25 cellular contexts compared by ENCODE assay signal in the genomic region with DNA sequence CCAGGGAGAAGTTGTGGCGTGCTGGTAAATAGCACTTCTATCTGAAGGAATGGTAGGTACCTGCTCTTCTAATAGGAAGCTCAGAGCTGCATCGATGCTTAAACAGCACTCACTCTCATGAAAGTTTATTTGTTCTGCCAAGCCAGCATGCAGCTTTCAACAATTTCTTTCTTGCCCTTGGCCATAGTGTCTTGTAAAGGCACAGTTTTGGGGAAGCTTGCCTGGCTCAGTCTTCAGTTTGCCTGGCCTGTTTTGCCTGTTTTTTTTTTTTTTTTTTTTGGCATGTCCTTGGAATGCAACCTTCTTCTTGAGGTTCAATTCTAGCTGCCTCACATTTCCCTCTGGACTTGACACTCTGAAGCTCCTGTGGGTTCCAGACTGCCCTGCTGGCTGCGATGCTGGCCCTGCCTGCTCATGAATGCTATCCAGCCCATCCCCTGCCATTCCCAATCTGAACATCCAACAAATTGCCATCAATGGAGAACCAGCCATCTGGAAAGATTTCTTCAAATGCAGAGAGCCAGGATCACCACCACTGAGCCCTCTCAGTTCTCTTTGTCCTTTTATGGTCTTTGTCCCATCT.
"Had no signal": no experiment of that assay in that cellular context is flagged by ENCODE, and none has a peak within 500 bp of the region (broad histone marks: within the 10 kb centered on the region; RNA-seq: fewer than 3 reads in every experiment).

No MANE protein-coding gene starts in this region.

- H3K27ac Mint-ChIP-seq: activated CD4-positive, alpha-beta T cell treated with anti-CD3 and anti-CD28 coated beads for 36 hours; activated CD8-positive, alpha-beta memory T cell treated with anti-CD3 and anti-CD28 coated beads, Interleukin-2, amount 10 ng/mL, durations not matched to agents 7 days and 5 days; activated CD8-positive, alpha-beta T cell treated with anti-CD3 and anti-CD28 coated beads, Interleukin-2, amount 10 ng/mL, durations not matched to agents 7 days and 5 days; activated naive CD4-positive, alpha-beta T cell treated with anti-CD3 and anti-CD28 coated beads, Interleukin-2, amount 50 U/mL, for 24 hours; activated naive CD8-positive, alpha-beta T cell treated with anti-CD3 and anti-CD28 coated beads, Interleukin-2, amount 50 U/mL, for 24 hours; activated T-helper 2 cell treated with anti-CD3 and anti-CD28 coated beads, Interferon-gamma antibody, Interleukin-2, Interleukin-4, amounts not matched to agents 10 μg/mL and 5 μg/mL and 100 μg/mL, durations not matched to agents 14 hours and 24 hours and 36 hours; dendritic cell treated with granulocyte-macrophage colony-stimulating factor and Interleukin-4, amounts not matched to agents 40 ng/mL and 50 ng/mL, for 4 days; stimulated activated naive CD8-positive, alpha-beta T cell treated with anti-CD3 and anti-CD28 coated beads, Interleukin-15, Interleukin-2, amounts not matched to agents 100 ng/mL and 50 ng/mL, for 24 hours; T-helper 2 cell treated with Interferon-gamma antibody and Interleukin-4, amounts not matched to agents 5 μg/mL and 100 μg/mL, for 36 hours; type B pancreatic cell had no signal

- H3K27me3 ChIP-seq: breast epithelium, gastroesophageal sphincter, uterus had no signal

- H3K36me3 Mint-ChIP-seq: type B pancreatic cell had no signal

- H3K4me1 ChIP-seq: breast epithelium, gastroesophageal sphincter, left ventricle myocardium inferior, uterus had no signal

- DNase-seq: activated CD4-positive, alpha-beta T cell treated with anti-CD3 and anti-CD28 coated beads for 36 hours; activated CD4-positive, CD25-positive, alpha-beta regulatory T cell; activated CD8-positive, alpha-beta memory T cell treated with anti-CD3 and anti-CD28 coated beads, Interleukin-2, amount 10 ng/mL, durations not matched to agents 7 days and 5 days; activated CD8-positive, alpha-beta T cell treated with anti-CD3 and anti-CD28 coated beads, Interleukin-2, amount 10 ng/mL, durations not matched to agents 7 days and 5 days; activated naive CD8-positive, alpha-beta T cell treated with anti-CD3 and anti-CD28 coated beads, Interleukin-2, amount 50 U/mL, for 24 hours; activated T-cell treated with anti-CD3 and anti-CD28 coated beads, Interleukin-2, amount 50 U/mL, for 48 hours; central memory CD4-positive, alpha-beta T cell; hippocampal formation; left ventricle myocardium inferior; mucosa of descending colon; right cardiac atrium; stimulated activated CD4-positive, alpha-beta T cell treated with anti-CD3 and anti-CD28 coated beads, Interleukin-2, amount 100 ng/mL, for 48 hours; T-helper 1 cell; uterus had no signal

- H3K4me3 ChIP-seq: breast epithelium, gastroesophageal sphincter, left ventricle myocardium inferior, lung, mucosa of descending colon, thoracic aorta, uterus had no signal

- H3K9me3 Mint-ChIP-seq: activated naive CD4-positive, alpha-beta T cell treated with anti-CD3 and anti-CD28 coated beads, Interleukin-2, amount 50 U/mL, for 24 hours; activated naive CD8-positive, alpha-beta T cell treated with anti-CD3 and anti-CD28 coated beads, Interleukin-2, amount 50 U/mL, for 24 hours; activated T-helper 2 cell treated with anti-CD3 and anti-CD28 coated beads, Interferon-gamma antibody, Interleukin-2, Interleukin-4, amounts not matched to agents 10 μg/mL and 5 μg/mL and 100 μg/mL, durations not matched to agents 14 hours and 24 hours and 36 hours; dendritic cell treated with granulocyte-macrophage colony-stimulating factor and Interleukin-4, amounts not matched to agents 40 ng/mL and 50 ng/mL, for 4 days; stimulated activated naive CD8-positive, alpha-beta T cell treated with anti-CD3 and anti-CD28 coated beads, Interleukin-15, Interleukin-2, amounts not matched to agents 100 ng/mL and 50 ng/mL, for 24 hours; T-helper 2 cell treated with Interferon-gamma antibody and Interleukin-4, amounts not matched to agents 5 μg/mL and 100 μg/mL, for 36 hours had no signal

- ATAC-seq: activated CD4-positive, alpha-beta T cell treated with anti-CD3 and anti-CD28 coated beads for 36 hours; activated CD8-positive, alpha-beta memory T cell treated with anti-CD3 and anti-CD28 coated beads, Interleukin-2, amount 10 ng/mL, durations not matched to agents 7 days and 5 days; activated CD8-positive, alpha-beta T cell treated with anti-CD3 and anti-CD28 coated beads, Interleukin-2, amount 10 ng/mL, durations not matched to agents 7 days and 5 days; activated naive CD8-positive, alpha-beta T cell treated with anti-CD3 and anti-CD28 coated beads, Interleukin-2, amount 50 U/mL, for 24 hours; gastroesophageal sphincter; mucosa of descending colon; right cardiac atrium had no signal

- H3K4me3 Mint-ChIP-seq: activated CD4-positive, alpha-beta T cell treated with anti-CD3 and anti-CD28 coated beads for 36 hours; activated CD8-positive, alpha-beta memory T cell treated with anti-CD3 and anti-CD28 coated beads, Interleukin-2, amount 10 ng/mL, durations not matched to agents 7 days and 5 days; activated CD8-positive, alpha-beta T cell treated with anti-CD3 and anti-CD28 coated beads, Interleukin-2, amount 10 ng/mL, durations not matched to agents 7 days and 5 days; activated naive CD4-positive, alpha-beta T cell treated with anti-CD3 and anti-CD28 coated beads, Interleukin-2, amount 50 U/mL, for 24 hours; activated naive CD8-positive, alpha-beta T cell treated with anti-CD3 and anti-CD28 coated beads, Interleukin-2, amount 50 U/mL, for 24 hours; dendritic cell treated with granulocyte-macrophage colony-stimulating factor and Interleukin-4, amounts not matched to agents 40 ng/mL and 50 ng/mL, for 4 days; stimulated activated naive CD8-positive, alpha-beta T cell treated with anti-CD3 and anti-CD28 coated beads, Interleukin-15, Interleukin-2, amounts not matched to agents 100 ng/mL and 50 ng/mL, for 24 hours; T-helper 2 cell treated with Interferon-gamma antibody and Interleukin-4, amounts not matched to agents 5 μg/mL and 100 μg/mL, for 36 hours; type B pancreatic cell had no signal

- H3K27ac ChIP-seq: epithelial cell of prostate, gastroesophageal sphincter, left ventricle myocardium inferior, thoracic aorta, uterus had no signal

- H3K27me3 Mint-ChIP-seq: activated CD4-positive, alpha-beta T cell treated with anti-CD3 and anti-CD28 coated beads for 36 hours; activated CD8-positive, alpha-beta memory T cell treated with anti-CD3 and anti-CD28 coated beads, Interleukin-2, amount 10 ng/mL, durations not matched to agents 7 days and 5 days; activated naive CD4-positive, alpha-beta T cell treated with anti-CD3 and anti-CD28 coated beads, Interleukin-2, amount 50 U/mL, for 24 hours; activated naive CD8-positive, alpha-beta T cell treated with anti-CD3 and anti-CD28 coated beads, Interleukin-2, amount 50 U/mL, for 24 hours; dendritic cell treated with granulocyte-macrophage colony-stimulating factor and Interleukin-4, amounts not matched to agents 40 ng/mL and 50 ng/mL, for 4 days; stimulated activated naive CD8-positive, alpha-beta T cell treated with anti-CD3 and anti-CD28 coated beads, Interleukin-15, Interleukin-2, amounts not matched to agents 100 ng/mL and 50 ng/mL, for 24 hours; type B pancreatic cell had no signal

- H3K36me3 ChIP-seq: breast epithelium, gastroesophageal sphincter, left ventricle myocardium inferior, thoracic aorta, uterus had no signal

- H3K9me3 ChIP-seq: breast epithelium, gastroesophageal sphincter, left ventricle myocardium inferior, mucosa of descending colon, thoracic aorta, uterus had no signal
